Comparison of ENCODE assay signal across 20 cellular contexts in the genomic region with DNA sequence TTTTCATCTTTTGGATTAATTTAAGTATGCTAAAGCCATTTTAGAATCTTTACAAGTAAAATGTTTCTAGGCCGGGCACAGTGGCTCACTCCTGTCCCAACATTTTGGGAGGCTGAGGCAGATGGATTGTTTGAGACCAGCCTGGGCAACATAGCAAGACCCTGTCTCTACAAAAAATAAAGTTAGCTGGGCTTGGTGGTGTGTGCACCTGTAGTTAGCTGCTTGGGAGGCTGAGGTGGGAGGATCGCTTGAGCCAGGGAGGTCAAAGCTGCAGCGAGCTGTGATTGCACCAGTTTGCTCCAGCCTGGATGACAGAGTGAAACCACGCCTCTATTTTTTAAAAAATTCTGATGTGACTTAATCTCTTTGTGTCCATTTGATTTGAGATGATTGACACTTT. TPM values are rescaled to one million over a fixed set of nuclear protein-coding genes. Genes with fewer than 3 reads are reported as not detected.
DNase-seq lines count a peak whose midpoint lies in the region; ATAC-seq and TF ChIP-seq lines count a peak whose summit lies in the region.
"Had no signal": no experiment of that assay in that cellular context is flagged by ENCODE, and none has a peak within 500 bp of the region (broad histone marks: within the 10 kb centered on the region; RNA-seq: fewer than 3 reads in every experiment).

No MANE protein-coding gene starts in this region.

- no peaks in the 10 kb centered on the region for H3K9me3 ChIP-seq in CD8-positive, alpha-beta memory T cell (ENCODE audit: low read length)
- no peaks in the 10 kb centered on the region for H3K9me3 ChIP-seq in HEK293 (ENCODE audit: control insufficient read depth, insufficient read depth, low read depth, low read length)
- H3K9me3 ChIP-seq: adrenal gland, BE2C, Peyer's patch had no signal

- H3K27me3 ChIP-seq in CD8-positive, alpha-beta memory T cell (ENCODE audit: insufficient read depth, low read length, poor library complexity, severe bottlenecking), result no peaks in the 10 kb centered on the region
- H3K27me3 ChIP-seq: adrenal gland, BE2C, Peyer's patch had no signal

- H3K4me3 ChIP-seq in CD8-positive, alpha-beta memory T cell (ENCODE audit: low read length), result peak overlapping the region; percentile 3
- H3K4me3 ChIP-seq in HEK293 (ENCODE audit: low read depth, low read length), result no peak overlapping the region
- H3K4me3 ChIP-seq: adrenal gland, lung, Peyer's patch, skin epidermis had no signal

- peak overlapping the region in 6 of 7 donors; percentile 22 to 67 (median 56) for H3K4me3 Mint-ChIP-seq in CD8-positive, alpha-beta memory T cell
- H3K4me3 Mint-ChIP-seq in activated naive CD8-positive, alpha-beta T cell treated with anti-CD3 and anti-CD28 coated beads, Interleukin-2, amount 50 U/mL, for 24 hours, result peak overlapping the region; percentile 5
- no peak overlapping the region for H3K4me3 Mint-ChIP-seq in osteocyte (ENCODE audit: unreplicated experiment)
- H3K4me3 Mint-ChIP-seq: activated CD4-positive, alpha-beta T cell treated with anti-CD3 and anti-CD28 coated beads, Interleukin-2, amount 10 ng/mL, durations not matched to agents 7 days and 5 days had no signal

- no peaks in the 10 kb centered on the region for H3K36me3 ChIP-seq in CD8-positive, alpha-beta memory T cell (ENCODE audit: insufficient read depth, low read length)
- H3K36me3 ChIP-seq in HEK293 (ENCODE audit: control insufficient read depth in 2 of 2, insufficient read depth in 1 of 2, low read length in 2 of 2), result no peaks in the 10 kb centered on the region; a peak in 1 of 3 replicates
- H3K36me3 ChIP-seq: adrenal gland, Peyer's patch had no signal

- H3K27ac ChIP-seq in CD8-positive, alpha-beta memory T cell (ENCODE audit: low read depth, low read length), result no peak overlapping the region
- H3K27ac ChIP-seq in HEK293 (ENCODE audit: extremely low read depth, low read depth, low read length), result no peak overlapping the region
- H3K27ac ChIP-seq: adrenal gland, Peyer's patch, skin epidermis had no signal

- CTCF ChIA-PET in CD8-positive, alpha-beta memory T cell (lab: Charles Lee), result no interaction called here
- CTCF ChIA-PET in HEK293 (lab: Yijun Ruan, JAX), result interaction anchor here (0.6 to 0.9 kb wide), 4 partner anchors 9 to 52 kb away, joined by 3 read pairs; no protein-coding TSS in a partner anchor

- no peak for ATAC-seq in activated naive CD8-positive, alpha-beta T cell treated with anti-CD3 and anti-CD28 coated beads, Interleukin-2, amount 50 U/mL, for 24 hours
- no peak for ATAC-seq in HG02759 (IDR thresholded peaks at IDR 0.05; ENCODE audit: unreplicated experiment)

- peak overlapping the region in 3 of 8 donors; percentile 13 to 38 (median 18) for H3K27ac Mint-ChIP-seq in CD8-positive, alpha-beta memory T cell
- H3K27ac Mint-ChIP-seq in activated naive CD8-positive, alpha-beta T cell treated with anti-CD3 and anti-CD28 coated beads, Interleukin-2, amount 50 U/mL, for 24 hours, result no peak overlapping the region
- H3K27ac Mint-ChIP-seq in osteocyte (ENCODE audit: unreplicated experiment), result peak overlapping the region; percentile 28
- H3K27ac Mint-ChIP-seq: activated CD4-positive, alpha-beta T cell treated with anti-CD3 and anti-CD28 coated beads, Interleukin-2, amount 10 ng/mL, durations not matched to agents 7 days and 5 days had no signal

- H3K9me3 Mint-ChIP-seq in CD8-positive, alpha-beta memory T cell, result no peaks in the 10 kb centered on the region
- no peaks in the 10 kb centered on the region for H3K9me3 Mint-ChIP-seq in activated naive CD8-positive, alpha-beta T cell treated with anti-CD3 and anti-CD28 coated beads, Interleukin-2, amount 50 U/mL, for 24 hours
- no peaks in the 10 kb centered on the region for H3K9me3 Mint-ChIP-seq in osteocyte (ENCODE audit: unreplicated experiment)
- H3K9me3 Mint-ChIP-seq: activated CD4-positive, alpha-beta T cell treated with anti-CD3 and anti-CD28 coated beads, Interleukin-2, amount 10 ng/mL, durations not matched to agents 7 days and 5 days had no signal

- H3K4me1 ChIP-seq in CD8-positive, alpha-beta memory T cell (ENCODE audit: insufficient read depth, low read length), result peaks cover 65% of the 10 kb centered on the region
- H3K4me1 ChIP-seq in HEK293 (ENCODE audit: control insufficient read depth, insufficient read depth, low read length), result peaks cover 3% of the 10 kb centered on the region; the same call in 1 of the 2 replicates
- H3K4me1 ChIP-seq: BE2C had no signal

- peaks cover 0 to 1% of the 10 kb centered on the region in 2 donors for H3K27me3 Mint-ChIP-seq in CD8-positive, alpha-beta memory T cell
- no peaks in the 10 kb centered on the region for H3K27me3 Mint-ChIP-seq in activated naive CD8-positive, alpha-beta T cell treated with anti-CD3 and anti-CD28 coated beads, Interleukin-2, amount 50 U/mL, for 24 hours
- H3K27me3 Mint-ChIP-seq in osteocyte (ENCODE audit: unreplicated experiment), result no peaks in the 10 kb centered on the region
- H3K27me3 Mint-ChIP-seq: activated CD4-positive, alpha-beta T cell treated with anti-CD3 and anti-CD28 coated beads, Interleukin-2, amount 10 ng/mL, durations not matched to agents 7 days and 5 days had no signal

- H3K36me3 Mint-ChIP-seq in CD8-positive, alpha-beta memory T cell, result peaks cover 0 to 36% (median 6%) of the 10 kb centered on the region in 3 donors
- H3K36me3 Mint-ChIP-seq in activated naive CD8-positive, alpha-beta T cell treated with anti-CD3 and anti-CD28 coated beads, Interleukin-2, amount 50 U/mL, for 24 hours (ENCODE audit: low read depth), result peaks cover 9% of the 10 kb centered on the region
- peaks cover 2% of the 10 kb centered on the region for H3K36me3 Mint-ChIP-seq in osteocyte (ENCODE audit: unreplicated experiment)

- POLR2A ChIA-PET in CD8-positive, alpha-beta memory T cell (lab: Charles Lee), result no interaction called here
- POLR2A ChIA-PET in HEK293 (lab: Yijun Ruan, JAX), result no interaction called here

- DNase-seq in CD8-positive, alpha-beta memory T cell, result no peak
- DNase-seq in activated naive CD8-positive, alpha-beta T cell treated with anti-CD3 and anti-CD28 coated beads, Interleukin-2, amount 50 U/mL, for 24 hours, result no peak
- DNase-seq in osteocyte (ENCODE audit: extremely low spot score, unreplicated experiment) (no peak), glomerular visceral epithelial cell (ENCODE audit: extremely low spot score) (no peak)
- DNase-seq in stimulated activated CD4-positive, alpha-beta T cell treated with anti-CD3 and anti-CD28 coated beads, Interleukin-15, amount 100 ng/mL, for 24 hours, result no peak
- DNase-seq: activated CD4-positive, alpha-beta T cell treated with anti-CD3 and anti-CD28 coated beads, Interleukin-2, amount 10 ng/mL, durations not matched to agents 7 days and 5 days; adrenal gland; BE2C; caudate nucleus; DMS 273 treated with DMSO at 0.1 percent for 48 hours; effector CD4-positive, alpha-beta T cell; head of caudate nucleus; NCI-H2227 treated with DMSO at 0.1 percent for 48 hours; NCI-H82; Peyer's patch; stimulated activated CD4-positive, alpha-beta T cell treated with anti-CD3 and anti-CD28 coated beads, Interleukin-4, amount 100 ng/mL, for 24 hours had no signal

- TF ChIP-seq CTCF in HEK293 (tag by site-specific recombination; IDR thresholded peaks at IDR 0.05), result no peak
- TF ChIP-seq CTCF in osteocyte (IDR thresholded peaks at IDR 0.05), result no peak

- H3K4me1 Mint-ChIP-seq in CD8-positive, alpha-beta memory T cell, result peaks cover 68 to 80% (median 76%) of the 10 kb centered on the region in 3 donors
- H3K4me1 Mint-ChIP-seq in activated naive CD8-positive, alpha-beta T cell treated with anti-CD3 and anti-CD28 coated beads, Interleukin-2, amount 50 U/mL, for 24 hours, result peaks cover 72% of the 10 kb centered on the region
- H3K4me1 Mint-ChIP-seq in osteocyte (ENCODE audit: unreplicated experiment), result peaks cover 45% of the 10 kb centered on the region

TF ChIP-seq in HEK293, 187 proteins besides CTCF, POLR2A, EP300 and RAD21:
- TF ChIP-seq, protein P1, sequence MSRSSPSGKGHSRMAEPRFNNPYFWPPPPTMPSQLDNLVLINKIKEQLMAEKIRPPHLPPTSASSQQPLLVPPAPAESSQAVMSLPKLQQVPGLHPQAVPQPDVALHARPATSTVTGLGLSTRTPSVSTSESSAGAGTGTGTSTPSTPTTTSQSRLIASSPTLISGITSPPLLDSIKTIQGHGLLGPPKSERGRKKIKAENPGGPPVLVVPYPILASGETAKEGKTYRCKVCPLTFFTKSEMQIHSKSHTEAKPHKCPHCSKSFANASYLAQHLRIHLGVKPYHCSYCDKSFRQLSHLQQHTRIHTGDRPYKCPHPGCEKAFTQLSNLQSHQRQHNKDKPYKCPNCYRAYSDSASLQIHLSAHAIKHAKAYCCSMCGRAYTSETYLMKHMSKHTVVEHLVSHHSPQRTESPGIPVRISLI (tag by site-specific recombination; IDR thresholded peaks at IDR 0.05), result no peak
- TF ChIP-seq ZNF121 (tag by site-specific recombination; IDR thresholded peaks at IDR 0.05) (peak; percentile 69), ZNF596 (tag by site-specific recombination; IDR thresholded peaks at IDR 0.05) (no peak)
TF ChIP-seq in HEK293: peak in this region for 1.

RNA-seq across cellular contexts. Expression of a gene that starts 3.9 kb away (rescaled TPM):
- 10 to 100 TPM; 40.4 to 41.1 TPM for total RNA-seq in CD8-positive, alpha-beta memory T cell
- polyA plus RNA-seq in CD8-positive, alpha-beta memory T cell, result 53.0 TPM
- total RNA-seq in osteocyte, result 36.2 and 39.6 TPM in 2 replicates
